10 cellular contexts compared by ENCODE assay signal in genomic region chr2:233124449-233125080, GRCh38.
A peak's percentile ranks its signal among the peaks of the same experiment; 100 is the strongest.
DNase-seq lines count a peak whose midpoint lies in the region; ATAC-seq and TF ChIP-seq lines count a peak whose summit lies in the region.
"Had no signal": no experiment of that assay in that cellular context is flagged by ENCODE, and none has a peak within 500 bp of the region (broad histone marks: within the 10 kb centered on the region; RNA-seq: fewer than 3 reads in every experiment).

No MANE protein-coding gene starts in this region.

- no peak overlapping the region for H3K4me2 ChIP-seq in mesendoderm (ENCODE audit: low read length)
- H3K4me2 ChIP-seq in smooth muscle cell = no peak overlapping the region

- no peak overlapping the region for H2AFZ ChIP-seq in smooth muscle cell (ENCODE audit: low read depth)

- H3K23ac ChIP-seq in mesendoderm (ENCODE audit: low read length) = no peak overlapping the region

- no peak overlapping the region for H4K5ac ChIP-seq in mesendoderm (ENCODE audit: low read length)

- H3K36me3 ChIP-seq in mesendoderm (ENCODE audit: control insufficient read depth, insufficient read depth, low read length) (no peaks in the 10 kb centered on the region), smooth muscle cell (ENCODE audit: low read depth) (no peaks in the 10 kb centered on the region)

- no CpG with 5 or more reads among the region's 19 CpGs for WGBS in mesendoderm (ENCODE audit: extremely low coverage, insufficient coverage, low lambda C conversion rate)
- WGBS in smooth muscle cell (ENCODE audit: low lambda C conversion rate) = 87% methylated on average over 19 of the region's 19 CpGs

- H3F3A ChIP-seq in smooth muscle cell (ENCODE audit: low read depth) = no peaks in the 10 kb centered on the region

- H4K20me1 ChIP-seq in smooth muscle cell (ENCODE audit: low read depth) = no peaks in the 10 kb centered on the region

- ATAC-seq in GM19463 (IDR thresholded peaks at IDR 0.05; ENCODE audit: unreplicated experiment) (peak; percentile 90), HG03108 (IDR thresholded peaks at IDR 0.05; ENCODE audit: unreplicated experiment) (peak; percentile 80)
- ATAC-seq: left colon had no signal

- no peak overlapping the region for H3K56ac ChIP-seq in mesendoderm (ENCODE audit: low read length)

- no peaks in the 10 kb centered on the region for H3K79me1 ChIP-seq in mesendoderm (ENCODE audit: low read length)

- no peak overlapping the region for H2AK5ac ChIP-seq in mesendoderm (ENCODE audit: low read length)

- TF ChIP-seq CTCF in GM12865 (IDR thresholded peaks at IDR 0.05; ENCODE audit: insufficient read depth, low read depth, low read length, missing control alignments) (no peak), smooth muscle cell (IDR thresholded peaks at IDR 0.05; ENCODE audit: borderline replicate concordance, insufficient read depth, poor library complexity, severe bottlenecking) (no peak)

- H3K9ac ChIP-seq in mesendoderm (ENCODE audit: low read length) (no peak overlapping the region), smooth muscle cell (ENCODE audit: low read depth) (no peak overlapping the region)

- H3K27ac ChIP-seq in mesendoderm (ENCODE audit: low read depth, low read length) = no peak overlapping the region
- H3K27ac ChIP-seq in smooth muscle cell (ENCODE audit: low read depth) = no peak overlapping the region

- H3K79me2 ChIP-seq in mesendoderm (ENCODE audit: control insufficient read depth, insufficient read depth, low read length) (no peaks in the 10 kb centered on the region), smooth muscle cell (ENCODE audit: low read depth) (no peaks in the 10 kb centered on the region)

- no peak overlapping the region for H3K4ac ChIP-seq in mesendoderm (ENCODE audit: low read depth, low read length)

- H4K8ac ChIP-seq in mesendoderm (ENCODE audit: low read depth, low read length) = no peak overlapping the region

- no peak overlapping the region for H2BK15ac ChIP-seq in mesendoderm (replicated peaks; ENCODE audit: low read depth)

- peak; percentile 80 for DNase-seq in GM12865 (ENCODE audit: low read depth)
- peak; percentile 58 for DNase-seq in globus pallidus (ENCODE audit: low spot score)
- DNase-seq in activated gamma-delta T cell treated with Interleukin-2 at 50 U/mL for 16 hours = no peak
- DNase-seq in NCI-H2227 treated with DMSO at 0.1 percent for 48 hours (lab: John Stamatoyannopoulos, UW) = no peak
- no peak for DNase-seq in mesendoderm
- no peak for DNase-seq in smooth muscle cell (lab: John Stamatoyannopoulos, UW; ENCODE audit: unreplicated experiment)
- DNase-seq: stimulated activated CD4-positive, alpha-beta T cell treated with anti-CD3 and anti-CD28 coated beads, Interleukin-4, amount 100 ng/mL, for 1 hour had no signal

- H3K27me3 ChIP-seq in mesendoderm (ENCODE audit: insufficient read depth, low read length, poor library complexity) (no peaks in the 10 kb centered on the region), smooth muscle cell (ENCODE audit: low read depth) (no peaks in the 10 kb centered on the region)

- H3K18ac ChIP-seq in mesendoderm (ENCODE audit: low read length) = no peak overlapping the region

- no peak overlapping the region for H2BK5ac ChIP-seq in mesendoderm (ENCODE audit: low read length)

- H3K9me3 ChIP-seq in smooth muscle cell (replicated peaks; ENCODE audit: low read depth) = no peaks in the 10 kb centered on the region

- H2BK120ac ChIP-seq in mesendoderm (ENCODE audit: low read depth, low read length) = no peak overlapping the region

- H3K4me1 ChIP-seq in mesendoderm (ENCODE audit: control insufficient read depth, low read depth, low read length) (no peaks in the 10 kb centered on the region), smooth muscle cell (ENCODE audit: low read depth) (no peaks in the 10 kb centered on the region)

- H3K4me3 ChIP-seq in GM12865 (ENCODE audit: low read depth, low read length) (peak overlapping the region; percentile 36), mesendoderm (ENCODE audit: low read length) (no peak overlapping the region), smooth muscle cell (no peak overlapping the region)

Comparison
In these comparisons a context has a peak if more than half of its experiments do, and no peak if none do; other contexts are left out.
1. DNase-seq: peak in GM12865 (single experiment) and globus pallidus (single experiment); none in activated gamma-delta T cell treated with Interleukin-2 at 50 U/mL for 16 hours (single experiment), NCI-H2227 treated with DMSO at 0.1 percent for 48 hours (single experiment), mesendoderm (single experiment) and smooth muscle cell (single experiment).